In the genomic region with DNA sequence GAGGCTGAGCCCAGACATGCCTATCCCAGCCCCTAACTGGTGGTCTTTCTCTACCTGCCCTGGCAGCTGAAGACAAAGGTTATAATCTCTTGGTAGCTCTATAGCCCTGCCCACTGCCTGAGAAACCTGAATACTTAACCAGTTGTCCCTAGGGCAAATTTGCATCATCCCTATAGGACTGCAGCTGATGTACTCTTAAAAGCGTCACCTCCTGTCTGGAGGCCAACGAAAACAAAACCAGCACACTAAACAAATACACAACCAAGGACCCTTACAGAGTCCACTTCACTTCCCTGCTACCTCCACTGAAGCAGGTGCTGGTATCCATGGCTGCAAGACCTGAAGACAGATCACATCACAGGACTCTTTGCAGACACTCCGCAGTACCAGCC, we compare ENCODE assay signal across 1 cellular context.
TF ChIP-seq lines count a peak whose summit lies in the region.

No MANE protein-coding gene starts in this region.

TF ChIP-seq in H1, 55 proteins besides CTCF, POLR2A, EP300 and RAD21:
- TF ChIP-seq CREB1 (IDR thresholded peaks at IDR 0.05) (no peak), JUN (IDR thresholded peaks at IDR 0.05; ENCODE audit: low read depth, low read length) (no peak), POU5F1 (IDR thresholded peaks at IDR 0.05; ENCODE audit: low read depth, low read length) (no peak), SRF (IDR thresholded peaks at IDR 0.05; ENCODE audit: low read depth, low read length) (no peak), PHF8 (conservative IDR thresholded peaks at IDR 0.05; ENCODE audit: low read depth, low read length) (no peak), FOSL1 (IDR thresholded peaks at IDR 0.05; ENCODE audit: insufficient read depth, low read depth, low read length) (no peak), TCF12 (IDR thresholded peaks at IDR 0.05; ENCODE audit: low read depth, low read length) (no peak), SAP30 (IDR thresholded peaks at IDR 0.05; ENCODE audit: insufficient read depth, insufficient replicate concordance, low read length) (no peak), SIN3A (conservative IDR thresholded peaks at IDR 0.05 in 1 of 2, IDR thresholded peaks at IDR 0.05 in 1 of 2; ENCODE audit: low read depth in 1 of 2, low read length in 2 of 2) (no peak), NRF1 (IDR thresholded peaks at IDR 0.05; ENCODE audit: low read depth, low read length) (no peak), KDM4A (IDR thresholded peaks at IDR 0.05; ENCODE audit: low read depth, low read length, severe bottlenecking) (no peak), ATF2 (IDR thresholded peaks at IDR 0.05; ENCODE audit: low read length) (no peak), CBX8 (IDR thresholded peaks at IDR 0.05; ENCODE audit: borderline replicate concordance, low read depth, low read length) (no peak), CBX5 (IDR thresholded peaks at IDR 0.05; ENCODE audit: low read depth, low read length) (no peak)
